In genomic region chr1:161763522-161764098, GRCh38 we compare ENCODE assay signal across 1 cellular context.
TF ChIP-seq lines count a peak whose summit lies in the region.

No MANE protein-coding gene starts in this region.

TF ChIP-seq in SK-N-SH treated with all-trans-retinoic acid at 6 μM for 48 hours, 23 proteins besides CTCF, POLR2A, EP300 and RAD21 (continued from another document):
- no peak for TF ChIP-seq CSRNP3 (CRISPR knock-in tag; IDR thresholded peaks at IDR 0.05)
- no peak for TF ChIP-seq CSDC2 (CRISPR knock-in tag; IDR thresholded peaks at IDR 0.05)
- TF ChIP-seq BACH2 (CRISPR knock-in tag; IDR thresholded peaks at IDR 0.05; ENCODE audit: borderline replicate concordance) = no peak
